ENCODE assay signal across 8 cellular contexts in genomic region chr11:58578635-58579191, GRCh38. TPM values are rescaled to one million over a fixed set of nuclear protein-coding genes. Genes with fewer than 3 reads are reported as not detected.
DNase-seq lines count a peak whose midpoint lies in the region; ATAC-seq, FAIRE-seq and TF ChIP-seq lines count a peak whose summit lies in the region.

Gene ZFP91 (plus strand): TSS chr11:58579063. CDS start chr11:58579282, 219 bp downstream.

- H2AFZ ChIP-seq in keratinocyte (ENCODE audit: control insufficient read depth, low read length) = peak within 1 kb of the TSS; percentile 72

- TF ChIP-seq CTCF in AG09309 (IDR thresholded peaks at IDR 0.05; ENCODE audit: control insufficient read depth, insufficient read depth, low read depth, low read length, missing control alignments) (no peak), keratinocyte (optimal IDR thresholded peaks at IDR 0.05 in 1 of 3, IDR thresholded peaks at IDR 0.05 in 1 of 3, conservative IDR thresholded peaks at IDR 0.05 in 1 of 3; ENCODE audit: extremely low read depth in 1 of 3, insufficient read depth in 2 of 3, low read length in 3 of 3) (no peak)

- peaks cover 58% of the 10 kb centered on the region for H3K4me1 ChIP-seq in keratinocyte (ENCODE audit: control insufficient read depth, extremely low read depth, insufficient read depth, low read length)

- dilution Hi-C loops in keratinocyte (cut with MboI; ENCODE audit: extremely low pct_ligation_motif_present, low sequenced_read_pairs) = no loop called here

- TF ChIP-seq POLR2A in GM19099 (IDR thresholded peaks at IDR 0.05; ENCODE audit: extremely low read depth, insufficient read length, low read depth) = peak; percentile 69

- H3K36me3 ChIP-seq in keratinocyte (ENCODE audit: control insufficient read depth in 2 of 2, extremely low read depth in 1 of 2, insufficient read depth in 2 of 2, low read length in 2 of 2) = no peaks in the 10 kb centered on the region

- no peak for FAIRE-seq in keratinocyte (lab: Jason Lieb, UNC)

- H3K9me1 ChIP-seq in keratinocyte (ENCODE audit: control insufficient read depth, extremely low read depth, insufficient read depth, low read length) = no peaks in the 10 kb centered on the region

- H3K4me2 ChIP-seq in keratinocyte (ENCODE audit: control insufficient read depth, extremely low read depth, insufficient read depth, low read depth, low read length) = peak within 1 kb of the TSS; percentile 99

- H4K20me1 ChIP-seq in keratinocyte (ENCODE audit: control insufficient read depth, extremely low read depth, insufficient read depth, low read length) = peaks cover 3% of the 10 kb centered on the region

- H3K79me2 ChIP-seq in keratinocyte (ENCODE audit: control insufficient read depth, insufficient read depth, low read length) = peaks cover 50% of the 10 kb centered on the region

- no peaks in the 10 kb centered on the region for H3K27me3 ChIP-seq in keratinocyte (ENCODE audit: control insufficient read depth, extremely low read depth, insufficient read depth, low read length)

- H3K4me3 ChIP-seq in AG09309 (ENCODE audit: control insufficient read depth, low read depth, low read length) = peak within 1 kb of the TSS; percentile 87
- H3K4me3 ChIP-seq in keratinocyte (ENCODE audit: control insufficient read depth in 2 of 3, extremely low read depth in 1 of 3, insufficient read depth in 2 of 3, low read depth in 1 of 3, low read length in 3 of 3) = peak within 1 kb of the TSS; percentile 94 to 96 (median 95)

- ATAC-seq in HG03378 (IDR thresholded peaks at IDR 0.05; ENCODE audit: unreplicated experiment) = peak; percentile 16

- no peaks in the 10 kb centered on the region for H3K9me3 ChIP-seq in keratinocyte (ENCODE audit: control insufficient read depth, low read depth, low read length)

- peak within 1 kb of the TSS; percentile 100 for H3K27ac ChIP-seq in keratinocyte (ENCODE audit: control insufficient read depth, insufficient read depth, low read length)

- DNase-seq in AG09309 (ENCODE audit: low read depth) (peak; percentile 92), NCI-H524 (lab: John Stamatoyannopoulos, UW) (peak; percentile 93 to 96), cerebellum (ENCODE audit: low spot score) (peak; percentile 94), keratinocyte (ENCODE audit: low read depth, low spot score) (peak; percentile 81)
- peak; percentile 91 to 97 for DNase-seq in activated CD4-positive, alpha-beta T cell treated with anti-CD3 and anti-CD28 coated beads for 24 hours (ENCODE audit: low read depth in 2 of 2)
- peak; percentile 91 to 95 (median 95) for DNase-seq in stimulated activated CD4-positive, alpha-beta T cell treated with anti-CD3 and anti-CD28 coated beads, Interleukin-12 subunit alpha, Interleukin-12 subunit beta, amount 100 ng/mL, for 48 hours (ENCODE audit: low read depth in 2 of 3, low spot score in 1 of 3)

- peak within 1 kb of the TSS; percentile 100 for H3K9ac ChIP-seq in keratinocyte (ENCODE audit: control insufficient read depth, extremely low read depth, insufficient read depth, low read length)

RNA-seq across cellular contexts. Expression of gene ZFP91, which starts in this region (rescaled TPM):
- 43.4 TPM for total RNA-seq in cerebellum
- 30.1 to 45.6 TPM (median 34.0 TPM) in 3 replicates for polyA plus RNA-seq in keratinocyte
- polyA plus RNA-seq in keratinocyte (2011; ENCODE audit: low read depth) = 14.5 TPM
- 30.4 and 45.7 TPM in 2 replicates for polyA plus RNA-seq in keratinocyte (2011; cell fraction: cytosol; rRNA removed)
- polyA plus RNA-seq in keratinocyte (2011; cell fraction: nucleus; rRNA removed) = 28.5 and 40.5 TPM in 2 replicates
- polyA plus RNA-seq in keratinocyte (2012; ENCODE audit: low replicate concordance) = 21.6 and 38.7 TPM in 2 replicates
- 14.7 to 40.9 TPM (median 25.4 TPM) in 3 replicates for polyA minus RNA-seq in keratinocyte
- 27.4 TPM for polyA minus RNA-seq in keratinocyte (2011; cell fraction: cytosol; rRNA and poly(A)+ RNA removed)
- polyA minus RNA-seq in keratinocyte (2011; cell fraction: nucleus; rRNA and poly(A)+ RNA removed) = 19.5 and 35.0 TPM in 2 replicates

Comparison
In these comparisons a context has a peak if more than half of its experiments do, and no peak if none do; other contexts are left out.
1. Peak in every context shown above with its lines: DNase-seq, ATAC-seq, H3K4me3 ChIP-seq and H3K27ac ChIP-seq.